1 cellular context compared by ENCODE assay signal in genomic region chr11:85647078-85647477, GRCh38.
TF ChIP-seq lines count a peak whose summit lies in the region.

No MANE protein-coding gene starts in this region.

TF ChIP-seq in GM12878, 131 proteins besides CTCF, POLR2A, EP300 and RAD21:
- TF ChIP-seq TCF3 (IDR thresholded peaks at IDR 0.05; ENCODE audit: borderline replicate concordance, insufficient read depth, low read depth, low read length) (no peak), MTA2 (IDR thresholded peaks at IDR 0.05; ENCODE audit: low read depth) (no peak), MLLT1 (IDR thresholded peaks at IDR 0.05) (no peak)
